16 cellular contexts compared by ENCODE assay signal in genomic region chr11:86050310-86050709, GRCh38.
"Had no signal": no experiment of that assay in that cellular context is flagged by ENCODE, and none has a peak within 500 bp of the region (broad histone marks: within the 10 kb centered on the region; RNA-seq: fewer than 3 reads in every experiment).

No MANE protein-coding gene starts in this region.

- H3K4me3 ChIP-seq: esophagus squamous epithelium, thyroid gland had no signal

- H3K4me1 Mint-ChIP-seq: nephron progenitor cell had no signal

- DNase-seq: activated CD4-positive, alpha-beta T cell treated with anti-CD3 and anti-CD28 coated beads, Interleukin-2, amount 50 U/mL, for 48 hours; activated CD4-positive, CD25-positive, alpha-beta regulatory T cell treated with anti-CD3 and anti-CD28 coated beads, Interleukin-2, amount 50 U/mL, for 72 hours; activated CD8-positive, alpha-beta memory T cell treated with anti-CD3 and anti-CD28 coated beads, Interleukin-2, amount 50 U/mL, for 4 hours; activated naive CD4-positive, alpha-beta T cell treated with Interleukin-2 at 50 U/mL for 16 hours; amniotic stem cell; caudate nucleus; cortex of kidney; effector CD4-positive, alpha-beta T cell; esophagus squamous epithelium; foreskin keratinocyte; glutamatergic neuron; mesenchymal stem cell; nephron progenitor cell; T-helper 9 cell; thyroid gland had no signal

- H3K36me3 ChIP-seq: esophagus squamous epithelium, thyroid gland had no signal

- ATAC-seq: foreskin keratinocyte, sciatic nerve had no signal

- H3K27ac ChIP-seq: esophagus squamous epithelium, foreskin keratinocyte, thyroid gland had no signal

- H3K27me3 ChIP-seq: esophagus squamous epithelium, foreskin keratinocyte, thyroid gland had no signal

- H3K9me3 ChIP-seq: esophagus squamous epithelium, thyroid gland had no signal

- H3K4me3 Mint-ChIP-seq: nephron progenitor cell had no signal
